In genomic region chr1:9129391-9130041, GRCh38 we compare ENCODE assay signal across 8 cellular contexts. TPM values are rescaled to one million over a fixed set of nuclear protein-coding genes. Genes with fewer than 3 reads are reported as not detected.
DNase-seq lines count a peak whose midpoint lies in the region; ATAC-seq and TF ChIP-seq lines count a peak whose summit lies in the region.

No MANE protein-coding gene starts in this region.

- H3K9me3 Mint-ChIP-seq in activated T-cell treated with anti-CD3 and anti-CD28 coated beads, Interleukin-2, amount 50 U/mL, for 72 hours: no peaks in the 10 kb centered on the region

- 10% methylated on average over 34 of the region's 34 CpGs for WGBS in thymus

- H3K4me3 Mint-ChIP-seq in activated T-cell treated with anti-CD3 and anti-CD28 coated beads, Interleukin-2, amount 50 U/mL, for 72 hours: peak overlapping the region; percentile 34 to 83

- DNase-seq in AG10803 (ENCODE audit: low read depth): peak; percentile 47
- peak; percentile 32 for DNase-seq in OCI-M2 (lab: John Stamatoyannopoulos, UW; ENCODE audit: unreplicated experiment)
- peak; percentile 91 to 92 for DNase-seq in activated T-cell treated with anti-CD3 and anti-CD28 coated beads, Interleukin-2, amount 50 U/mL, for 72 hours
- peak; percentile 59 for DNase-seq in fibroblast of villous mesenchyme (ENCODE audit: low read depth)

- H3K9me3 ChIP-seq in neutrophil (no peaks in the 10 kb centered on the region), thymus (ENCODE audit: control insufficient read depth) (no peaks in the 10 kb centered on the region)

- H3K36me3 Mint-ChIP-seq in activated T-cell treated with anti-CD3 and anti-CD28 coated beads, Interleukin-2, amount 50 U/mL, for 72 hours (ENCODE audit: insufficient read depth in 2 of 2): no peaks in the 10 kb centered on the region

- peaks cover 34 to 36% of the 10 kb centered on the region in 2 experiments for H3K4me1 ChIP-seq in neutrophil (ENCODE audit: control insufficient read depth in 1 of 2, insufficient read depth in 1 of 2, low read depth in 1 of 2, low read length in 1 of 2)
- H3K4me1 ChIP-seq in thymus (ENCODE audit: control insufficient read depth, insufficient read depth, low read length): peaks cover 21% of the 10 kb centered on the region

- H3K27me3 ChIP-seq in neutrophil (peaks cover 22% of the 10 kb centered on the region), thymus (ENCODE audit: control insufficient read depth, insufficient read depth) (peaks cover 7% of the 10 kb centered on the region)

- peaks cover 41% of the 10 kb centered on the region for H3K4me1 Mint-ChIP-seq in activated T-cell treated with anti-CD3 and anti-CD28 coated beads, Interleukin-2, amount 50 U/mL, for 72 hours (ENCODE audit: low read depth)

- H3K4me3 ChIP-seq in AG10803 (ENCODE audit: low read length): peak overlapping the region; percentile 59
- H3K4me3 ChIP-seq in fibroblast of villous mesenchyme (ENCODE audit: low read depth, low read length): peak overlapping the region; percentile 62
- peak overlapping the region; percentile 45 to 86 for H3K4me3 ChIP-seq in neutrophil (ENCODE audit: low read depth in 1 of 2, low read length in 1 of 2)
- H3K4me3 ChIP-seq in thymus (ENCODE audit: low read length): peak overlapping the region; percentile 70

- no peak overlapping the region for H3K27ac Mint-ChIP-seq in activated T-cell treated with anti-CD3 and anti-CD28 coated beads, Interleukin-2, amount 50 U/mL, for 72 hours

- H3K27me3 Mint-ChIP-seq in activated T-cell treated with anti-CD3 and anti-CD28 coated beads, Interleukin-2, amount 50 U/mL, for 72 hours (ENCODE audit: low read depth): peaks cover 8% of the 10 kb centered on the region

- TF ChIP-seq CTCF in AG10803 (conservative IDR thresholded peaks at IDR 0.05; ENCODE audit: low read length) (no peak), fibroblast of villous mesenchyme (IDR thresholded peaks at IDR 0.05; ENCODE audit: insufficient read depth, low read depth, low read length) (no peak), neutrophil (IDR thresholded peaks at IDR 0.05) (peak; percentile 10)

- H3K27ac ChIP-seq in neutrophil (peak overlapping the region; percentile 73), thymus (ENCODE audit: low read depth) (peak overlapping the region; percentile 90)

- peak; percentile 60 for ATAC-seq in GM19043 (IDR thresholded peaks at IDR 0.05; ENCODE audit: low read depth, unreplicated experiment)
- peak; percentile 68 for ATAC-seq in HG03280 (IDR thresholded peaks at IDR 0.05; ENCODE audit: unreplicated experiment)
- ATAC-seq in activated T-cell treated with anti-CD3 and anti-CD28 coated beads, Interleukin-2, amount 50 U/mL, for 72 hours (replicated peaks in 1 of 2): peak; percentile 75 to 77

- no peaks in the 10 kb centered on the region for H3K36me3 ChIP-seq in neutrophil
- no peaks in the 10 kb centered on the region for H3K36me3 ChIP-seq in thymus (ENCODE audit: control insufficient read depth, insufficient read depth)

RNA-seq across cellular contexts. Expression of gene GPR157, which starts 0.6 kb away (rescaled TPM):
- 1 to 10 TPM; 5.9 to 7.5 TPM for total RNA-seq in activated T-cell treated with anti-CD3 and anti-CD28 coated beads, Interleukin-2, amount 50 U/mL, for 72 hours
- total RNA-seq in fibroblast of villous mesenchyme: 6.1 and 9.5 TPM in 2 replicates
- 5.8 TPM for polyA plus RNA-seq in thymus

Comparison
In these comparisons a context has a peak if more than half of its experiments do, and no peak if none do; other contexts are left out.
1. Peak in every context shown above with its lines: DNase-seq, ATAC-seq, H3K4me3 ChIP-seq and H3K27ac ChIP-seq.
2. DNase-seq: peak in every context shown above with its lines; median percentile 92 in activated T-cell treated with anti-CD3 and anti-CD28 coated beads, Interleukin-2, amount 50 U/mL, for 72 hours; 59 in fibroblast of villous mesenchyme; 47 in AG10803; 32 in OCI-M2.